In the genomic region with DNA sequence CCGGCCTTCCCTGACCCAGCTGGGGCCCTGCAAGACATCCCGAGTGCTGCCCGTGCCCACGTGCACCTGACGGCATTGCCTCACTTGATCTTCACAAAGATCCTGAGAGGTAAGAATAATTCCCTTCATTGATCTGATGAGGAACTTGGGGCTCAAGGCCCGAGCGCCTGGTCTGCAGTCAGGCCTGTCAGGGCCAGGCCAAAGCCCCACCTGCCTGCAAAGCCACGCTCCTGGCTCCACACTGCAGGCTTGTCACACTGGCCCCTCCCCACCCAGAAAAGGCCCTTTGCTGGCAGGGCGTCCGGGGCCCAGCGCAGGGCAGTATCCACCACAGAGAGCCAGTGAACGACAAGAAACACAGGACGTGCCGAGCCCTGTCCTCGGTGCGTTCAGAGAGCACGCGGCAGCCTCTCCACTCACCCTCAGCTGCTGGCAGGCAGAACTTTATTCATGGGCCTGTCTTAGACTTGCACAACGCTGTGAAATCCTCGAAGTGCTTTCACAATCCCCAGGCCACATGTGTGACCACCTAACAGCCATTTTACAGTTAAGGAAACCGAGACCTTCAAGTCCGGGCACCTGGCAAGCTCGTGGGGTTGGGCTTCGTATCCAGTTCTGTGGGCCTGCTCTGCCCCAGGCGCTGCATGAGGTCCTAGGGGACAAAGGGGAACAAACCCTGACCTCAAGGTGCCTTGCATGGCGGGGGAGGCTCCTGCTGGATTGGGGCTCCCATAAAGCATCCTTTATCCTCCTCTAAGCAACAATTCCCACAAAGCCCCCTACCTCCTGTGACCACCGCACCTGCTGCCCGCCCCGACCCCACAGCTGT, we compare ENCODE assay signal across 12 cellular contexts. TPM values are rescaled to one million over a fixed set of nuclear protein-coding genes. Genes with fewer than 3 reads are reported as not detected.
DNase-seq lines count a peak whose midpoint lies in the region; ATAC-seq, FAIRE-seq and TF ChIP-seq lines count a peak whose summit lies in the region.
"Had no signal": no experiment of that assay in that cellular context is flagged by ENCODE, and none has a peak within 500 bp of the region (broad histone marks: within the 10 kb centered on the region; RNA-seq: fewer than 3 reads in every experiment).

No MANE protein-coding gene starts in this region.

- peak overlapping the region; percentile 97 to 100 (median 99) for H3K27ac Mint-ChIP-seq in CD14-positive monocyte
- H3K27ac Mint-ChIP-seq in T-helper 17 cell, result peak overlapping the region; percentile 62
- H3K27ac Mint-ChIP-seq: memory B cell had no signal

- H3K4me3 Mint-ChIP-seq in CD14-positive monocyte, result peak overlapping the region in 1 of 2 donors; percentile 80
- no peak overlapping the region for H3K4me3 Mint-ChIP-seq in T-helper 17 cell
- H3K4me3 Mint-ChIP-seq: memory B cell had no signal

- H3K36me3 ChIP-seq in pancreas (no peaks in the 10 kb centered on the region), PC-9 (ENCODE audit: low read depth) (no peaks in the 10 kb centered on the region)

- no peak for ATAC-seq in T-helper 17 cell
- peak in 3 of 4 donors; percentile 32 to 63 (median 33) for ATAC-seq in pancreas
- no peak for ATAC-seq in left colon
- no peak for ATAC-seq in HG03457 (IDR thresholded peaks at IDR 0.05; ENCODE audit: unreplicated experiment)

- POLR2A ChIA-PET in PC-9 (lab: Charles Lee; ENCODE audit: unreplicated experiment), result no interaction called here

- H3K9me3 Mint-ChIP-seq in CD14-positive monocyte, result peaks cover 0 to 3% (median 0%) of the 10 kb centered on the region in 7 donors
- H3K9me3 Mint-ChIP-seq: memory B cell had no signal

- H3K9me3 ChIP-seq in T-helper 17 cell (ENCODE audit: control insufficient read depth, low read length, poor library complexity, severe bottlenecking) (no peaks in the 10 kb centered on the region), pancreas (no peaks in the 10 kb centered on the region), PC-9 (ENCODE audit: insufficient read depth, low read depth) (no peaks in the 10 kb centered on the region)
- H3K9me3 ChIP-seq: body of pancreas had no signal

- intact Hi-C loops in CD14-positive monocyte (cut with micrococcal nuclease) (loop anchor here in 1 of 2 donors (5.0 kb wide), 2 partner anchors 59 to 86 kb away; no protein-coding TSS in a partner anchor), pancreas (cut with DNase I) (no loop called here), left colon (cut with DNase I, micrococcal nuclease) (no loop called here), PC-9 (cut with micrococcal nuclease; ENCODE audit: unreplicated experiment) (no loop called here)

- no peaks in the 10 kb centered on the region for H3K27me3 Mint-ChIP-seq in CD14-positive monocyte (ENCODE audit: low read depth in 3 of 3)
- no peaks in the 10 kb centered on the region for H3K27me3 Mint-ChIP-seq in T-helper 17 cell
- H3K27me3 Mint-ChIP-seq: memory B cell had no signal

- H3K79me2 ChIP-seq in PC-9 (ENCODE audit: low read depth), result no peaks in the 10 kb centered on the region

- H3K4me1 ChIP-seq in pancreas, result peaks cover 0 to 3% (median 0%) of the 10 kb centered on the region in 3 donors
- no peaks in the 10 kb centered on the region for H3K4me1 ChIP-seq in PC-9 (replicated peaks; ENCODE audit: insufficient read depth)

- WGBS in pancreas, 2 donors, result 78 to 83% methylated on average over 29 of the region's 29 CpGs

- TF ChIP-seq CTCF in CD14-positive monocyte (IDR thresholded peaks at IDR 0.05) (no peak), pancreas (IDR thresholded peaks at IDR 0.05) (no peak), PC-9 (conservative IDR thresholded peaks at IDR 0.05) (no peak)

- FAIRE-seq in pancreas (lab: Jason Lieb, UNC), result no peak
- FAIRE-seq: D721Med had no signal

- DNase-seq in CD14-positive monocyte (ENCODE audit: low spot score) (peak; percentile 87), T-helper 17 cell (no peak), foreskin melanocyte (peak; percentile 44), pancreas (peak in 1 of 6 donors; percentile 14), left colon (no peak), PC-9 (no peak)
- no peak for DNase-seq in activated naive CD4-positive, alpha-beta T cell treated with anti-CD3 and anti-CD28 coated beads, Interleukin-2, amount 50 U/mL, for 16 hours
- DNase-seq: NCI-H446 treated with DMSO at 0.1 percent for 48 hours had no signal

- H3K4me1 Mint-ChIP-seq in CD14-positive monocyte (peaks cover 95% of the 10 kb centered on the region), T-helper 17 cell (peaks cover 14% of the 10 kb centered on the region)

- H3K27ac ChIP-seq in pancreas (peak overlapping the region in 1 of 4 donors; percentile 22), PC-9 (no peak overlapping the region)

- no peaks in the 10 kb centered on the region for H3K9me2 ChIP-seq in PC-9 (ENCODE audit: insufficient read depth)

- H3F3A ChIP-seq in PC-9 (ENCODE audit: insufficient read depth, low read depth), result no peaks in the 10 kb centered on the region

- CTCF ChIA-PET in PC-9 (lab: Charles Lee), result interaction anchor here (0.6 kb wide), 1 partner anchor 151 kb away, joined by 8 read pairs; no protein-coding TSS in a partner anchor

- BruUV-seq in PC-9 (replicated peaks; lab: Mats Ljungman, UMichigan), result no TSS peak

- H3K27me3 ChIP-seq in pancreas (no peaks in the 10 kb centered on the region), PC-9 (ENCODE audit: insufficient read depth, low read depth) (no peaks in the 10 kb centered on the region)
- H3K27me3 ChIP-seq: body of pancreas had no signal

- H3K36me3 Mint-ChIP-seq in CD14-positive monocyte, result peaks cover 12 to 28% of the 10 kb centered on the region in 2 donors
- H3K36me3 Mint-ChIP-seq in T-helper 17 cell (ENCODE audit: low read depth), result no peaks in the 10 kb centered on the region

- H4K20me1 ChIP-seq in PC-9 (ENCODE audit: insufficient read depth), result no peaks in the 10 kb centered on the region; the same call in 1 of the 2 replicates

- H3K4me3 ChIP-seq in pancreas, result no peak overlapping the region
- no peak overlapping the region for H3K4me3 ChIP-seq in PC-9
- H3K4me3 ChIP-seq: body of pancreas had no signal

- no peak overlapping the region for H3K4me2 ChIP-seq in PC-9

- no peak overlapping the region for H2AFZ ChIP-seq in PC-9

RNA-seq across cellular contexts. Expression of a gene that starts 14.7 kb away (rescaled TPM):
- polyA plus RNA-seq in CD14-positive monocyte (10 to 100 TPM; 14.0 to 15.6 TPM), pancreas (10 to 100 TPM; 18.1 TPM)
- total RNA-seq in T-helper 17 cell (10 to 100 TPM; 10.9 to 11.6 TPM), pancreas (10 to 100 TPM; 14.6 to 36.8 (median 24.1) TPM), left colon (10 to 100 TPM; 36.0 to 52.2 TPM), PC-9 (2021) (55.5 and 62.6 TPM in 2 replicates)

RNA-seq across cellular contexts. Expression of a gene that starts 58.8 kb away (rescaled TPM):
- polyA plus RNA-seq in CD14-positive monocyte (10 to 100 TPM; 14.0 to 19.0 TPM), pancreas (under 1 TPM in 1 of 2 donors, not detected in 1; 0.21 TPM)
- total RNA-seq in T-helper 17 cell (under 1 TPM in 1 of 2 donors, not detected in 1; 0.37 TPM), pancreas (not detected), left colon (under 1 TPM in 1 of 2 donors, not detected in 1; 0.34 TPM), PC-9 (2021) (1.0 and 1.4 TPM in 2 replicates)
- total RNA-seq: body of pancreas had no signal

Comparison
In these comparisons a context has a peak if more than half of its experiments do, and no peak if none do; other contexts are left out.
1. DNase-seq: peak in CD14-positive monocyte (single experiment) and foreskin melanocyte (single experiment); none in T-helper 17 cell (0 of 3), activated naive CD4-positive, alpha-beta T cell treated with anti-CD3 and anti-CD28 coated beads, Interleukin-2, amount 50 U/mL, for 16 hours (single experiment), left colon (0 of 2) and PC-9 (0 of 2).
2. ATAC-seq: peak in pancreas (3 of 4); none in T-helper 17 cell (single experiment), left colon (single experiment) and HG03457 (single experiment).